In the genomic region with DNA sequence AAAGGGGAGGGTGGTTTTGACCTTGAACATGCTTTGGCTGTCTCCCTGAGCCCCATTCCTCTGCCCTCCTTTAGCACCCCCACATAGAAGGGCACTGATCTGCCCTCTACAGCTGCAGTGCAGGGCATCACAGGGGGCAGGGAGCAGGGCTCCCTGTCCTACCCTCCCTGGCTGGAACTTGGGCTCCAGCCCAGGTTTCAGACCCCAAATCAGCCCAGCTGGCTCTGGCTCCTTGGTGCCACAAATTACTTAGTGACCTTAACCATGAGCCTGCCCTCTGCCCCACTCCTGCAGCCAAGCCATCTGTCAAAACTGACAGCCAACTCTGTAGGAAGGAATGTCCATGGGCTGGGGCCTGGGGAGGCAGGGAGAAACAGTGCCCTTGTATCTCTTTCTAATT, we compare ENCODE assay signal across 12 cellular contexts.
"Had no signal": no experiment of that assay in that cellular context is flagged by ENCODE, and none has a peak within 500 bp of the region (broad histone marks: within the 10 kb centered on the region; RNA-seq: fewer than 3 reads in every experiment).

No MANE protein-coding gene starts in this region.

- DNase-seq: activated CD4-positive, CD25-positive, alpha-beta regulatory T cell treated with anti-CD3 and anti-CD28 coated beads, Interleukin-2, amount 50 U/mL, for 72 hours; activated naive CD4-positive, alpha-beta T cell treated with Interleukin-2 at 50 U/mL for 16 hours; effector memory CD4-positive, alpha-beta T cell; foreskin keratinocyte; immature natural killer cell; ovary; stimulated activated CD4-positive, alpha-beta T cell treated with anti-CD3 and anti-CD28 coated beads, Interleukin-4, amount 100 ng/mL, for 24 hours; stimulated activated naive CD4-positive, alpha-beta T cell; T-cell; T1000; transverse colon had no signal

- H3K36me3 ChIP-seq: ovary, transverse colon had no signal

- H3K27me3 ChIP-seq: foreskin keratinocyte, ovary, transverse colon had no signal

- H3K36me3 Mint-ChIP-seq: immature natural killer cell, T-cell had no signal

- H3K4me3 Mint-ChIP-seq: immature natural killer cell, T-cell had no signal

- H3K27ac ChIP-seq: foreskin keratinocyte, ovary, skin epidermis, transverse colon had no signal

- H3K4me1 Mint-ChIP-seq: immature natural killer cell, T-cell had no signal

- H3K4me1 ChIP-seq: foreskin keratinocyte, transverse colon had no signal

- H3K9me3 ChIP-seq: ovary, transverse colon had no signal

- H3K4me3 ChIP-seq: ovary, skin epidermis, transverse colon had no signal

- H3K27ac Mint-ChIP-seq: immature natural killer cell, T-cell had no signal
